1 cellular context compared by ENCODE assay signal in the genomic region with DNA sequence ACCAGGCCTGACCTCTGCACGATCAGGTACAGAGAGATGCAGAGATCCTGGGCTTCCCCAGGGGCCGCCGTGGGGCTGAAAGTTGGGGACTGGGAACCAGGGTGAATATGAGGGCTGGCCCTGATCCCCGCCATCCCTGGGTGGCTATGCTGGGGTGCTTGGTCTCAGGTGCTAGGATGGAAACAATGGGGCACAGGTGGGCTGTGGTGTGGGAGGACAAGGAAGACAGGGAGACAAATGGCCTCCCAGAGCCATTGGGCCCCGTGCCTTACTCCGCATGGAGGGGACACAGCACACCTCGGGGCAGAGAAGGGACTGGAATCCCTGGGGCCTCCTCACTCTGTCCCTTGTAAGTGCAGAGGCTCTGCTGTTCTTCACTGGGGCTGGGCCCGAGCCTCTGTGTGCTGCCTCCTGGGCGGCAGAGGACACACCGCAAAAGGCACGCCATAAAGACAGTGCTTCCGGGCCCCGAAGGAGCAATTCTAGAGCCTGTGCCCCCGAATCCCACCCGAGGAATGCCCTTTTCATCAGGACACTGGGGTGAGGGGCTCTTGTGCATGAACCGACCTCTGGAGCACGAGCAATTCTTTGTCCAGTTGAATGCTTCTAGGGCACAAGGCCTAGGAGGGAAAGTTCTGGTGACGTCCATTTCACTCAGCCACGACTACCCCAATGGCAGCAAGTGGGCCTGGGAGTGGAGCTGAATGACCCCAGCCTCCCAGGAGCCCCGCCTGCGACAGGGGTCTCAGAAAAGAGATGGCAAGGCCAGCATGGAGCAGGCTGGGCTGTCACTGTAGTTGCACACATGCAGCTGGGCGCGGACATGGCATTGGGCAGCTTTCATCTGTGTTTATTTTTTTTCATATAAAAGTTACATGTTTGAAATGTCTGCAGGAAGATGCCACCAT.
TF ChIP-seq lines count a peak whose summit lies in the region.

No MANE protein-coding gene starts in this region.

TF ChIP-seq in K562, 482 proteins besides CTCF, POLR2A, EP300 and RAD21:
- TF ChIP-seq ZZZ3 (IDR thresholded peaks at IDR 0.05) (no peak), POLR2G (IDR thresholded peaks at IDR 0.05; ENCODE audit: low read depth, low read length) (0 out of 2 replicates have a peak, but pooled peaks have one; percentile 14)
